Comparison of ENCODE assay signal across 26 cellular contexts in the genomic region with DNA sequence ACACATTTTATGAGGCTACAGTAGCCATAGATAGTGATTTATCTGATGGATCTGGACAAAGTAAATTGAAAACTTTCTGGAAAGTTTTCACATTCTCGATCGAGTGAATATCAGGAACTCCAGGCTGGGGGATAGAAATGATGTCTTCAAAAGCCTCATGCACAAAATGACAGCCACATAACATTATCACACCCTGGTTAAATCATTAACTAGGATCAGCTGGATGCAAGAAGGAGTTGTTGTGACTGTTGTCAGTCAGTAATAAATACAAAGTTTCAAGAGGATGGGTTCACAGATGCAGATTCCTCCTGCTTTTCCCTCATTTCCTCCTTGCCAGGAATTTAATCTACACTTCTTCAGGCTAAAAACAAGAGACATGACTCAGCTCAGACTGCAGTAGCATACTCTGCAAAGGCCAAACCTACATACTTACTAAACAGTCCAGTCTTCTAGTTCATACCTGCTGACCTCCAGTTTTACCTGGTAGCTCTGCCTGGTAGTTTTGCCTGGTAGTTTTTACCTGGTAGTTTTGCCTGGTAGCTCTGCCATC. TPM values are rescaled to one million over a fixed set of nuclear protein-coding genes. Genes with fewer than 3 reads are reported as not detected.
DNase-seq lines count a peak whose midpoint lies in the region; ATAC-seq and TF ChIP-seq lines count a peak whose summit lies in the region.
"Had no signal": no experiment of that assay in that cellular context is flagged by ENCODE, and none has a peak within 500 bp of the region (broad histone marks: within the 10 kb centered on the region; RNA-seq: fewer than 3 reads in every experiment).

No MANE protein-coding gene starts in this region.

- no peak overlapping the region for H3K23ac ChIP-seq in trophoblast cell (ENCODE audit: low read length)

- H3F3A ChIP-seq in GM23248 (ENCODE audit: insufficient read depth) = peaks cover 22% of the 10 kb centered on the region
- peaks cover 20% of the 10 kb centered on the region for H3F3A ChIP-seq in SK-N-SH (replicated peaks; ENCODE audit: insufficient read depth)

- H4K20me1 ChIP-seq in GM23248 (ENCODE audit: insufficient read depth) (no peaks in the 10 kb centered on the region), SK-N-SH (ENCODE audit: insufficient read depth) (no peaks in the 10 kb centered on the region)

- POLR2A ChIA-PET in SK-N-SH (lab: Yijun Ruan, JAX) = no interaction called here

- no peaks in the 10 kb centered on the region for H3K79me2 ChIP-seq in GM23248 (ENCODE audit: insufficient read depth)
- no peaks in the 10 kb centered on the region for H3K79me2 ChIP-seq in SK-N-SH (ENCODE audit: insufficient read depth)
- H3K79me2 ChIP-seq in trophoblast cell (ENCODE audit: control insufficient read depth, insufficient read depth, low read length, poor library complexity) = no peaks in the 10 kb centered on the region

- no peak overlapping the region for H2AK5ac ChIP-seq in trophoblast cell (ENCODE audit: low read length)

- no peak for TF ChIP-seq RAD21 in SK-N-SH (IDR thresholded peaks at IDR 0.05; ENCODE audit: low read length)

- H2BK5ac ChIP-seq in trophoblast cell (ENCODE audit: low read depth, low read length, poor library complexity) = no peak overlapping the region

- DNase-seq in GM23248 (peak; percentile 53), SK-N-SH (no peak), epithelial cell of prostate (ENCODE audit: low read depth, low spot score) (no peak), trophoblast cell (peak; percentile 13 to 42), left ventricle myocardium inferior (no peak), SKM-1 (lab: John Stamatoyannopoulos, UW; ENCODE audit: unreplicated experiment) (no peak), thyroid gland (no peak)
- DNase-seq: activated CD8-positive, alpha-beta T cell treated with anti-CD3 and anti-CD28 coated beads for 36 hours; activated T-cell treated with anti-CD3 and anti-CD28 coated beads for 4 hours; amniotic stem cell; caudate nucleus; EL; erythroblast; H7; hippocampal formation; KG1; NCI-H2171; NCI-H526 treated with DMSO at 0.1 percent for 48 hours; nucleus accumbens; stimulated activated CD4-positive, alpha-beta T cell treated with anti-CD3 and anti-CD28 coated beads, Interleukin-2, amount 100 ng/mL, for 48 hours; stimulated activated naive B cell treated with anti-CD40 and anti-IgM and Interleukin-4, amounts not matched to agents 10 μg/mL and 1 μg/mL and 100 μg/mL, for 72 hours; T1000 had no signal

- H3K27ac ChIP-seq in GM23248 = no peak overlapping the region
- H3K27ac ChIP-seq in SK-N-SH (ENCODE audit: low read depth in 2 of 2, low read length in 1 of 2) = peak overlapping the region in 1 of 2 experiments; percentile 99; a peak in 2 of 4 replicates
- peak overlapping the region; percentile 3 for H3K27ac ChIP-seq in epithelial cell of prostate
- H3K27ac ChIP-seq in trophoblast cell (ENCODE audit: low read depth, low read length) = no peak overlapping the region
- no peak overlapping the region for H3K27ac ChIP-seq in left ventricle myocardium inferior (replicated peaks)
- H3K27ac ChIP-seq in thyroid gland = no peak overlapping the region

- H3K36me3 ChIP-seq in GM23248 (ENCODE audit: low read depth) (no peaks in the 10 kb centered on the region), SK-N-SH (replicated peaks in 1 of 2; ENCODE audit: control insufficient read depth in 1 of 2, insufficient read depth in 2 of 2, low read length in 1 of 2) (no peaks in the 10 kb centered on the region), trophoblast cell (ENCODE audit: control insufficient read depth in 1 of 2, insufficient read depth in 2 of 2, low read length in 2 of 2) (no peaks in the 10 kb centered on the region), left ventricle myocardium inferior (no peaks in the 10 kb centered on the region), thyroid gland (no peaks in the 10 kb centered on the region)

- TF ChIP-seq POLR2A in thyroid gland (IDR thresholded peaks at IDR 0.05) = no peak

- H4K91ac ChIP-seq in trophoblast cell (ENCODE audit: low read depth, low read length) = no peak overlapping the region

- H2AFZ ChIP-seq in GM23248 = no peak overlapping the region
- H2AFZ ChIP-seq in SK-N-SH (ENCODE audit: low read depth) = 0 out of 2 replicates have a peak overlapping the region, but pooled peaks have one; percentile 20
- no peak overlapping the region for H2AFZ ChIP-seq in trophoblast cell (ENCODE audit: insufficient read depth, low read length, poor library complexity)

- H4K12ac ChIP-seq in trophoblast cell (ENCODE audit: low read depth, low read length) = no peak overlapping the region

- H3K79me1 ChIP-seq in trophoblast cell (ENCODE audit: low read length) = no peaks in the 10 kb centered on the region

- no peak for TF ChIP-seq EP300 in SK-N-SH (IDR thresholded peaks at IDR 0.05; ENCODE audit: borderline replicate concordance in 1 of 2, low read depth in 1 of 2, low read length in 1 of 2)

- whole genome bisulfite sequencing in GM23248 (ENCODE audit: low coverage in 1 of 2, low lambda C conversion rate in 2 of 2, missing lambda C conversion rate in 2 of 2), 2 experiments = 81 to 91% methylated on average over 2 of the region's 2 CpGs
- WGBS in SK-N-SH (ENCODE audit: low lambda C conversion rate) = 77% methylated on average over 2 of the region's 2 CpGs
- WGBS in trophoblast cell (ENCODE audit: extremely low coverage, insufficient coverage, insufficient read length) = no CpG with 5 or more reads among the region's 2 CpGs
- WGBS in thyroid gland, 2 donors = 92 to 94% methylated on average over 2 of the region's 2 CpGs

- H3K4me3 ChIP-seq in GM23248 = no peak overlapping the region
- H3K4me3 ChIP-seq in SK-N-SH (ENCODE audit: low read depth in 2 of 2, low read length in 1 of 2) = no peak overlapping the region
- no peak overlapping the region for H3K4me3 ChIP-seq in trophoblast cell (ENCODE audit: low read depth, low read length)
- no peak overlapping the region for H3K4me3 ChIP-seq in left ventricle myocardium inferior
- H3K4me3 ChIP-seq in thyroid gland (replicated peaks in 1 of 3) = no peak overlapping the region

- no peak for ATAC-seq in GM18861 (IDR thresholded peaks at IDR 0.05; ENCODE audit: unreplicated experiment)
- ATAC-seq: activated CD4-positive, CD25-positive, alpha-beta regulatory T cell treated with anti-CD3 and anti-CD28 coated beads, Interleukin-2, amount 50 U/mL, for 24 hours; activated CD8-positive, alpha-beta T cell treated with anti-CD3 and anti-CD28 coated beads for 36 hours; stimulated activated naive B cell treated with anti-CD40 and anti-IgM and Interleukin-4, amounts not matched to agents 10 μg/mL and 1 μg/mL and 100 μg/mL, for 72 hours had no signal

- no peak overlapping the region for H2BK12ac ChIP-seq in trophoblast cell (ENCODE audit: low read length)

- H3K14ac ChIP-seq in trophoblast cell (ENCODE audit: low read length) = no peak overlapping the region

- H3K18ac ChIP-seq in trophoblast cell (ENCODE audit: low read length) = no peak overlapping the region

- H3K9ac ChIP-seq in GM23248 (no peak overlapping the region), SK-N-SH (no peak overlapping the region), trophoblast cell (ENCODE audit: low read length) (no peak overlapping the region)

- H3K9me3 ChIP-seq in GM23248 (ENCODE audit: low read depth) (no peaks in the 10 kb centered on the region), SK-N-SH (no peaks in the 10 kb centered on the region), trophoblast cell (ENCODE audit: insufficient read depth, low read depth, low read length) (no peaks in the 10 kb centered on the region), left ventricle myocardium inferior (replicated peaks) (no peaks in the 10 kb centered on the region), thyroid gland (no peaks in the 10 kb centered on the region)

- peaks cover 29% of the 10 kb centered on the region for H3K4me1 ChIP-seq in GM23248 (ENCODE audit: insufficient read depth)
- H3K4me1 ChIP-seq in SK-N-SH (ENCODE audit: control insufficient read depth in 1 of 2, insufficient read depth in 2 of 2, low read depth in 1 of 2, low read length in 1 of 2) = peaks cover 16 to 31% of the 10 kb centered on the region in 2 experiments
- peaks cover 4 to 6% of the 10 kb centered on the region in 2 experiments for H3K4me1 ChIP-seq in trophoblast cell (ENCODE audit: control insufficient read depth in 1 of 2, insufficient read depth in 2 of 2, low read length in 2 of 2)
- H3K4me1 ChIP-seq in left ventricle myocardium inferior = peaks cover 29% of the 10 kb centered on the region
- H3K4me1 ChIP-seq in thyroid gland = peaks cover 2 to 14% of the 10 kb centered on the region in 2 donors

- H2BK120ac ChIP-seq in trophoblast cell (ENCODE audit: insufficient read depth, low read length, poor library complexity) = no peak overlapping the region

- H3K4ac ChIP-seq in trophoblast cell (ENCODE audit: low read depth, low read length) = no peak overlapping the region

- H3K27me3 ChIP-seq in GM23248 (replicated peaks; ENCODE audit: insufficient read depth) = no peaks in the 10 kb centered on the region
- H3K27me3 ChIP-seq in SK-N-SH (ENCODE audit: insufficient read depth) = no peaks in the 10 kb centered on the region
- H3K27me3 ChIP-seq in trophoblast cell (ENCODE audit: insufficient read depth, low read length) = no peaks in the 10 kb centered on the region
- no peaks in the 10 kb centered on the region for H3K27me3 ChIP-seq in left ventricle myocardium inferior (ENCODE audit: low read depth)
- H3K27me3 ChIP-seq in thyroid gland = no peaks in the 10 kb centered on the region

- H3K9me2 ChIP-seq in GM23248 (ENCODE audit: insufficient read depth) (no peaks in the 10 kb centered on the region), SK-N-SH (no peaks in the 10 kb centered on the region)

- in situ Hi-C loops in GM23248 (cut with MboI) = no loop called here

- CTCF ChIA-PET in SK-N-SH (lab: Yijun Ruan, JAX) = interaction anchor here (1.6 to 5.3 kb wide), 3 partner anchors 9 to 47 kb away, joined by 6 to 24 read pairs (median 9); partner anchors contain the start of gene VPS13C

- H3K4me2 ChIP-seq in GM23248 (ENCODE audit: unreplicated experiment) (no peak overlapping the region), SK-N-SH (no peak overlapping the region), trophoblast cell (ENCODE audit: low read length) (no peak overlapping the region)

- no peak overlapping the region for H4K8ac ChIP-seq in trophoblast cell (ENCODE audit: low read depth, low read length)

- TF ChIP-seq CTCF in SK-N-SH (IDR thresholded peaks at IDR 0.05) (no peak), left ventricle myocardium inferior (IDR thresholded peaks at IDR 0.05; ENCODE audit: borderline replicate concordance) (no peak), thyroid gland (IDR thresholded peaks at IDR 0.05) (no peak)

- intact Hi-C loops in left ventricle myocardium inferior (cut with micrococcal nuclease) (no loop called here), thyroid gland (cut with DNase I) (no loop called here)

RNA-seq across cellular contexts. Expression of gene C2CD4A, which starts 40.9 kb away (rescaled TPM):
- total RNA-seq in GM23248 (2014; rRNA removed; shearing (Covaris generic)) = not detected in 2 replicates
- polyA plus RNA-seq in GM23248 (2016; fragmentation: Nextera tagmentation; extraction: Ambion mirVana) (not detected in 2 replicates), SK-N-SH (2012; rRNA removed) (not detected in 2 replicates)
- under 0.01 TPM in 1 of 2 replicates, not detected in the other for polyA plus RNA-seq in SK-N-SH (2012; cell fraction: cytosol; rRNA removed)
- not detected in 2 replicates for polyA plus RNA-seq in SK-N-SH (2012; cell fraction: nucleus; rRNA removed)
- polyA plus RNA-seq in trophoblast cell (2013) = 0.08 TPM in 2 replicates
- total RNA-seq in left ventricle myocardium inferior (not detected), thyroid gland (under 1 TPM in 3 of 4 donors, not detected in 1; 0.22 to 0.39 (median 0.25) TPM)
- total RNA-seq: H7, myocyte, temporal lobe had no signal

RNA-seq across cellular contexts. Expression of gene VPS13C, which starts 47.4 kb away (rescaled TPM):
- total RNA-seq in GM23248 (2014; rRNA removed; shearing (Covaris generic)) = 21.7 and 23.8 TPM in 2 replicates
- polyA plus RNA-seq in GM23248 (2016; fragmentation: Nextera tagmentation; extraction: Ambion mirVana) = 8.0 and 8.7 TPM in 2 replicates
- polyA plus RNA-seq in SK-N-SH (2012; rRNA removed) = 5.7 and 6.9 TPM in 2 replicates
- 8.2 and 8.3 TPM in 2 replicates for polyA plus RNA-seq in SK-N-SH (2012; cell fraction: cytosol; rRNA removed)
- polyA plus RNA-seq in SK-N-SH (2012; cell fraction: nucleus; rRNA removed) = 9.0 and 18.3 TPM in 2 replicates
- polyA plus RNA-seq in trophoblast cell (2013) = 9.9 and 10.4 TPM in 2 replicates
- 32.9 TPM for total RNA-seq in left ventricle myocardium inferior
- 100 to 1,000 TPM in 3 of 4 donors, 10 to 100 TPM in 1; 99.4 to 159 (median 119) TPM for total RNA-seq in thyroid gland

RNA-seq across cellular contexts. Expression of gene C2CD4B, which starts 57.4 kb away (rescaled TPM):
- not detected in 2 replicates for total RNA-seq in GM23248 (2014; rRNA removed; shearing (Covaris generic))
- polyA plus RNA-seq in GM23248 (2016; fragmentation: Nextera tagmentation; extraction: Ambion mirVana) = not detected in 2 replicates
- not detected in 2 replicates for polyA plus RNA-seq in SK-N-SH (2012; rRNA removed)
- not detected in 2 replicates for polyA plus RNA-seq in SK-N-SH (2012; cell fraction: cytosol; rRNA removed)
- not detected in 2 replicates for polyA plus RNA-seq in SK-N-SH (2012; cell fraction: nucleus; rRNA removed)
- polyA plus RNA-seq in trophoblast cell (2013) = 0.74 and 0.90 TPM in 2 replicates
- 1.9 TPM for total RNA-seq in left ventricle myocardium inferior
- 1 to 10 TPM; 1.2 to 6.7 (median 2.5) TPM for total RNA-seq in thyroid gland
- total RNA-seq: myocyte had no signal

Comparison
In these comparisons a context has a peak if more than half of its experiments do, and no peak if none do; other contexts are left out.
1. DNase-seq: peak in GM23248 (single experiment) and trophoblast cell (2 of 2); none in SK-N-SH (single experiment), epithelial cell of prostate (single experiment), left ventricle myocardium inferior (single experiment), SKM-1 (single experiment) and thyroid gland (0 of 2).